Comparison of ENCODE assay signal across 19 cellular contexts in genomic region chr1:214677945-214678344, GRCh38.
DNase-seq lines count a peak whose midpoint lies in the region; ATAC-seq and TF ChIP-seq lines count a peak whose summit lies in the region.
"Had no signal": no experiment of that assay in that cellular context is flagged by ENCODE, and none has a peak within 500 bp of the region (broad histone marks: within the 10 kb centered on the region; RNA-seq: fewer than 3 reads in every experiment).

No MANE protein-coding gene starts in this region.

- intact Hi-C loops in Caco-2 (cut with micrococcal nuclease; ENCODE audit: unreplicated experiment) (loop anchor here (1.0 kb wide), 3 partner anchors 8 to 114 kb away; no protein-coding TSS in a partner anchor), PC-3 (cut with micrococcal nuclease) (no loop called here), aorta (cut with DNase I) (no loop called here)

- CTCF ChIA-PET in Caco-2 (lab: Charles Lee), result no interaction called here
- CTCF ChIA-PET in PC-3 (lab: Charles Lee), result interaction anchor here (0.6 kb wide), 1 partner anchor 129 kb away, joined by 3 read pairs; no protein-coding TSS in a partner anchor

- H3K27ac Mint-ChIP-seq in Caco-2 (ENCODE audit: unreplicated experiment), result peak overlapping the region; percentile 82
- H3K27ac Mint-ChIP-seq: B cell; CD4-positive, alpha-beta T cell; CD8-positive, alpha-beta T cell had no signal

- H2AFZ ChIP-seq in PC-3 (ENCODE audit: low read length) (no peak overlapping the region), osteoblast (ENCODE audit: low read length) (no peak overlapping the region)

- peak overlapping the region; percentile 17; the same call in 1 of the 2 replicates for H3K4me2 ChIP-seq in PC-3 (ENCODE audit: low read length)
- H3K4me2 ChIP-seq in osteoblast (ENCODE audit: insufficient read depth, low read length), result no peak overlapping the region
- H3K4me2 ChIP-seq: BLaER1 treated with 17β-estradiol and CSF1 and Interleukin-3, amounts not matched to agents 10 nM and 100 nM had no signal

- BruUV-seq in Caco-2 (replicated peaks; lab: Mats Ljungman, UMichigan) (no TSS peak), PC-3 (replicated peaks; lab: Mats Ljungman, UMichigan) (no TSS peak)

- H3K4me3 ChIP-seq in Caco-2 (ENCODE audit: low read depth, low read length) (no peak overlapping the region), PC-3 (ENCODE audit: low read length) (no peak overlapping the region), osteoblast (ENCODE audit: insufficient read depth, low read length) (no peak overlapping the region), aorta (ENCODE audit: low read length in 2 of 2) (no peak overlapping the region)
- H3K4me3 ChIP-seq: BLaER1 treated with 17β-estradiol and CSF1 and Interleukin-3, amounts not matched to agents 10 nM and 100 nM; GM12878 had no signal

- H3K9me3 ChIP-seq in Caco-2 (peaks cover 16% of the 10 kb centered on the region; the same call in 1 of the 2 replicates), PC-3 (ENCODE audit: low read length) (no peaks in the 10 kb centered on the region), osteoblast (ENCODE audit: low read depth, low read length) (no peaks in the 10 kb centered on the region), aorta (ENCODE audit: control insufficient read depth, low read length) (no peaks in the 10 kb centered on the region)

- no peak overlapping the region for H3K9ac ChIP-seq in PC-3 (ENCODE audit: low read length)
- H3K9ac ChIP-seq: BLaER1 treated with 17β-estradiol and CSF1 and Interleukin-3, amounts not matched to agents 10 nM and 100 nM had no signal

- H3K27ac ChIP-seq in PC-3 (ENCODE audit: low read length), result peak overlapping the region; percentile 48
- no peak overlapping the region for H3K27ac ChIP-seq in osteoblast (ENCODE audit: low read depth, low read length)
- H3K27ac ChIP-seq in aorta (ENCODE audit: low read depth in 1 of 2, low read length in 2 of 2), result no peak overlapping the region
- H3K27ac ChIP-seq: BLaER1 treated with 17β-estradiol and CSF1 and Interleukin-3, amounts not matched to agents 10 nM and 100 nM; C4-2B had no signal

- peaks cover 34% of the 10 kb centered on the region for H3K9me3 Mint-ChIP-seq in Caco-2 (ENCODE audit: unreplicated experiment)
- H3K9me3 Mint-ChIP-seq: CD4-positive, alpha-beta T cell; CD8-positive, alpha-beta T cell had no signal

- H3K36me3 Mint-ChIP-seq in Caco-2 (ENCODE audit: insufficient read depth, unreplicated experiment), result peaks cover 17% of the 10 kb centered on the region
- H3K36me3 Mint-ChIP-seq: CD8-positive, alpha-beta T cell had no signal

- DNase-seq in Caco-2, result no peak
- no peak for DNase-seq in PC-3
- peak; percentile 93 for DNase-seq in osteoblast (ENCODE audit: insufficient read length, low spot score, missing footprints)
- DNase-seq in stimulated activated CD4-positive, alpha-beta T cell treated with anti-CD3 and anti-CD28 coated beads, Interleukin-2, amount 100 ng/mL, for 48 hours, result no peak
- DNase-seq in cerebellum (ENCODE audit: low spot score), result no peak
- no peak for DNase-seq in aorta
- DNase-seq: 8988T; ACHN; CD4-positive, alpha-beta T cell; CD8-positive, alpha-beta T cell; DMS 273 treated with DMSO at 0.1 percent for 48 hours; DMS153; DMS79; DND-41; GDM1 had no signal

- no peak for TF ChIP-seq CTCF in Caco-2 (IDR thresholded peaks at IDR 0.05; ENCODE audit: insufficient read depth in 1 of 2, low read depth in 1 of 2, low read length in 1 of 2, severe bottlenecking in 1 of 2, unreplicated experiment in 1 of 2)
- TF ChIP-seq CTCF in PC-3 (conservative IDR thresholded peaks at IDR 0.05; ENCODE audit: low read depth, low read length), result no peak
- no peak for TF ChIP-seq CTCF in osteoblast (IDR thresholded peaks at IDR 0.05; ENCODE audit: extremely low read depth, low read depth, low read length)

- WGBS in aorta, 2 donors, result 92 to 96% methylated on average over 2 of the region's 2 CpGs

- H3K36me3 ChIP-seq in Caco-2 (ENCODE audit: control insufficient read depth, insufficient read depth, low read length), result no peaks in the 10 kb centered on the region
- no peaks in the 10 kb centered on the region for H3K36me3 ChIP-seq in PC-3 (ENCODE audit: low read depth, low read length)
- H3K36me3 ChIP-seq in osteoblast (ENCODE audit: insufficient read depth, low read length), result no peaks in the 10 kb centered on the region
- no peaks in the 10 kb centered on the region for H3K36me3 ChIP-seq in aorta (ENCODE audit: control insufficient read depth in 1 of 2, insufficient read depth in 2 of 2, low read length in 1 of 2)
- H3K36me3 ChIP-seq: BLaER1 treated with 17β-estradiol and CSF1 and Interleukin-3, amounts not matched to agents 10 nM and 100 nM had no signal

- peaks cover 14% of the 10 kb centered on the region for H3F3A ChIP-seq in PC-3 (ENCODE audit: low read length, unreplicated experiment)

- no peaks in the 10 kb centered on the region for H3K9me2 ChIP-seq in PC-3 (replicated peaks; ENCODE audit: low read length)

- H3K4me1 Mint-ChIP-seq in Caco-2 (ENCODE audit: low read depth, unreplicated experiment), result peaks cover 23% of the 10 kb centered on the region
- H3K4me1 Mint-ChIP-seq: B cell had no signal

- H4K20me1 ChIP-seq in PC-3 (ENCODE audit: low read length) (no peaks in the 10 kb centered on the region), osteoblast (ENCODE audit: insufficient read depth, low read length) (no peaks in the 10 kb centered on the region)
- H4K20me1 ChIP-seq: BLaER1 treated with 17β-estradiol and CSF1 and Interleukin-3, amounts not matched to agents 10 nM and 100 nM had no signal

- peak; percentile 24 for ATAC-seq in PC-3
- no peak for ATAC-seq in aorta (ENCODE audit: low FRiP score)
- ATAC-seq: CD8-positive, alpha-beta T cell; GM12878 had no signal

- H3K79me2 ChIP-seq in PC-3 (ENCODE audit: low read length), result no peaks in the 10 kb centered on the region
- H3K79me2 ChIP-seq in osteoblast (ENCODE audit: insufficient read depth, low read length), result no peaks in the 10 kb centered on the region

- H3K27me3 ChIP-seq in Caco-2 (replicated peaks; ENCODE audit: control insufficient read depth, insufficient read depth, low read length), result no peaks in the 10 kb centered on the region
- H3K27me3 ChIP-seq in PC-3 (ENCODE audit: low read length), result no peaks in the 10 kb centered on the region
- H3K27me3 ChIP-seq in osteoblast (ENCODE audit: insufficient read depth, low read length), result no peaks in the 10 kb centered on the region
- H3K27me3 ChIP-seq in aorta (ENCODE audit: control insufficient read depth in 1 of 2, insufficient read depth in 2 of 2, low read length in 1 of 2), result no peaks in the 10 kb centered on the region
- H3K27me3 ChIP-seq: BLaER1 treated with 17β-estradiol and CSF1 and Interleukin-3, amounts not matched to agents 10 nM and 100 nM had no signal

- H3K4me1 ChIP-seq in Caco-2, result peaks cover 26% of the 10 kb centered on the region
- H3K4me1 ChIP-seq in PC-3 (ENCODE audit: insufficient read depth, low read length), result peaks cover 21% of the 10 kb centered on the region
- H3K4me1 ChIP-seq in osteoblast (ENCODE audit: insufficient read depth, low read length), result peaks cover 4% of the 10 kb centered on the region
- H3K4me1 ChIP-seq in aorta (ENCODE audit: control insufficient read depth in 1 of 2, insufficient read depth in 2 of 2, low read length in 2 of 2), result no peaks in the 10 kb centered on the region
- H3K4me1 ChIP-seq: BLaER1 treated with 17β-estradiol and CSF1 and Interleukin-3, amounts not matched to agents 10 nM and 100 nM had no signal

- H3K4me3 Mint-ChIP-seq in Caco-2 (ENCODE audit: unreplicated experiment), result no peak overlapping the region
- H3K4me3 Mint-ChIP-seq: B cell; CD4-positive, alpha-beta T cell; CD8-positive, alpha-beta T cell had no signal

- POLR2A ChIA-PET in Caco-2 (lab: Charles Lee) (interaction anchor here (0.6 kb wide), 1 partner anchor 55 kb away, joined by 3 read pairs; no protein-coding TSS in a partner anchor), PC-3 (lab: Charles Lee; ENCODE audit: unreplicated experiment) (interaction anchor here (0.7 kb wide), 1 partner anchor 280 kb away, joined by 3 read pairs; no protein-coding TSS in a partner anchor)

- H3K27me3 Mint-ChIP-seq in Caco-2 (ENCODE audit: insufficient read depth, unreplicated experiment), result no peaks in the 10 kb centered on the region
- H3K27me3 Mint-ChIP-seq: CD4-positive, alpha-beta T cell had no signal
